In genomic region chr16:81587626-81588160, GRCh38 we compare ENCODE assay signal across 1 cellular context.
TF ChIP-seq lines count a peak whose summit lies in the region.

No MANE protein-coding gene starts in this region.

TF ChIP-seq in GM23338, 12 proteins besides CTCF, POLR2A, EP300 and RAD21 (continued from another document):
- no peak for TF ChIP-seq REST (IDR thresholded peaks at IDR 0.05; ENCODE audit: unreplicated experiment)
- no peak for TF ChIP-seq NANOG (IDR thresholded peaks at IDR 0.05; ENCODE audit: borderline replicate concordance)
- TF ChIP-seq POLR2AphosphoS5 (IDR thresholded peaks at IDR 0.05; ENCODE audit: low read depth): no peak
- no peak for TF ChIP-seq ZNF462 (CRISPR knock-in tag; IDR thresholded peaks at IDR 0.05)
- no peak for TF ChIP-seq CREB1 (CRISPR knock-in tag; IDR thresholded peaks at IDR 0.05; ENCODE audit: low read depth)
- no peak for TF ChIP-seq EZH2phosphoT487 (IDR thresholded peaks at IDR 0.05; ENCODE audit: unreplicated experiment)
- TF ChIP-seq JUNB (IDR thresholded peaks at IDR 0.05; ENCODE audit: unreplicated experiment): no peak
- no peak for TF ChIP-seq ETS1 (IDR thresholded peaks at IDR 0.05)
- TF ChIP-seq STAT1 (IDR thresholded peaks at IDR 0.05; ENCODE audit: unreplicated experiment): no peak
- TF ChIP-seq ZNF331 (CRISPR knock-in tag; IDR thresholded peaks at IDR 0.05; ENCODE audit: low read depth): no peak
